29 cellular contexts compared by ENCODE assay signal in the genomic region with DNA sequence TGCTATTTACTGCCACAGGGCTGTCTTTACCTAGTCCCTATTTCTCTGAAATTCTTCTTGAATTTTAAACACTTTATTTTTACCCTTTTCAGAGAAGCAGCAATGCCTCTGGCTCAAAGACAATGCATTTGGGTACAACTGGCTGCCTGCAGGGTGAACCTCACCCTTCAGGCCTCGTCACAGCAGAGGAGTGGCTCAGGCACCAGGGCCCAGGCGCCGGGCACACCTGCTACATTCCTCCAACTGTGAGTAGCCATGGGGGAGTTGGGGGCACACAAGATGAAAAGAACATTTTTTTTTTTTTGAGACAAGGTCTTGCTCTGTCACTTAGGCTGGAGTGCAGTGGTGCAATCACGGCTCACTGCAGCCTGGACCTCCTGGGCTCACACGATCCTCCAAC.
"Had no signal": no experiment of that assay in that cellular context is flagged by ENCODE, and none has a peak within 500 bp of the region (broad histone marks: within the 10 kb centered on the region; RNA-seq: fewer than 3 reads in every experiment).

No MANE protein-coding gene starts in this region.

- H3K27me3 ChIP-seq: brain microvascular endothelial cell, dorsolateral prefrontal cortex, esophagus squamous epithelium, gastroesophageal sphincter had no signal

- H3K4me3 Mint-ChIP-seq: activated CD4-positive, alpha-beta memory T cell treated with anti-CD3 and anti-CD28 coated beads for 36 hours; activated CD4-positive, alpha-beta T cell treated with anti-CD3 and anti-CD28 coated beads for 36 hours; activated CD4-positive, alpha-beta T cell treated with anti-CD3 and anti-CD28 coated beads, Interleukin-2, amount 10 ng/mL, durations not matched to agents 24 days and 14 days; activated naive CD4-positive, alpha-beta T cell treated with anti-CD3 and anti-CD28 coated beads, Interleukin-2, amount 10 ng/mL, durations not matched to agents 7 days and 5 days; activated naive CD8-positive, alpha-beta T cell; activated T-cell treated with anti-CD3 and anti-CD28 coated beads, Interleukin-2, amount 50 U/mL, for 24 hours; activated T-cell treated with anti-CD3 and anti-CD28 coated beads, Interleukin-2, amount 50 U/mL, for 72 hours; central memory CD8-positive, alpha-beta T cell; dendritic cell treated with granulocyte-macrophage colony-stimulating factor and Interleukin-4, amounts not matched to agents 40 ng/mL and 50 ng/mL, for 4 days; T-helper 17 cell; T-helper 2 cell treated with Interferon-gamma antibody and Interleukin-4, amounts not matched to agents 5 μg/mL and 100 μg/mL, for 36 hours had no signal

- ATAC-seq: activated CD4-positive, alpha-beta T cell treated with anti-CD3 and anti-CD28 coated beads for 36 hours; activated T-cell treated with anti-CD3 and anti-CD28 coated beads, Interleukin-2, amount 50 U/mL, for 72 hours; gastroesophageal sphincter; T-helper 17 cell had no signal

- H3K27ac Mint-ChIP-seq: activated CD4-positive, alpha-beta memory T cell treated with anti-CD3 and anti-CD28 coated beads for 36 hours; activated CD4-positive, alpha-beta T cell treated with anti-CD3 and anti-CD28 coated beads for 36 hours; activated CD4-positive, alpha-beta T cell treated with anti-CD3 and anti-CD28 coated beads, Interleukin-2, amount 10 ng/mL, durations not matched to agents 24 days and 14 days; activated naive CD4-positive, alpha-beta T cell treated with anti-CD3 and anti-CD28 coated beads, Interleukin-2, amount 10 ng/mL, durations not matched to agents 7 days and 5 days; activated naive CD8-positive, alpha-beta T cell; activated T-cell treated with anti-CD3 and anti-CD28 coated beads, Interleukin-2, amount 50 U/mL, for 24 hours; activated T-cell treated with anti-CD3 and anti-CD28 coated beads, Interleukin-2, amount 50 U/mL, for 72 hours; dendritic cell treated with granulocyte-macrophage colony-stimulating factor and Interleukin-4, amounts not matched to agents 40 ng/mL and 50 ng/mL, for 4 days; T-helper 17 cell; T-helper 2 cell treated with Interferon-gamma antibody and Interleukin-4, amounts not matched to agents 5 μg/mL and 100 μg/mL, for 36 hours had no signal

- H3K9me3 ChIP-seq: esophagus squamous epithelium, gastroesophageal sphincter had no signal

- H3K4me3 ChIP-seq: coronary artery, dorsolateral prefrontal cortex, esophagus squamous epithelium, gastroesophageal sphincter had no signal

- H3K36me3 Mint-ChIP-seq: activated CD4-positive, alpha-beta memory T cell treated with anti-CD3 and anti-CD28 coated beads for 36 hours; activated naive CD4-positive, alpha-beta T cell treated with anti-CD3 and anti-CD28 coated beads, Interleukin-2, amount 10 ng/mL, durations not matched to agents 7 days and 5 days; activated naive CD8-positive, alpha-beta T cell had no signal

- H3K4me1 Mint-ChIP-seq: activated CD4-positive, alpha-beta T cell treated with anti-CD3 and anti-CD28 coated beads for 36 hours; activated CD4-positive, alpha-beta T cell treated with anti-CD3 and anti-CD28 coated beads, Interleukin-2, amount 10 ng/mL, durations not matched to agents 24 days and 14 days; activated naive CD4-positive, alpha-beta T cell treated with anti-CD3 and anti-CD28 coated beads, Interleukin-2, amount 10 ng/mL, durations not matched to agents 7 days and 5 days; central memory CD8-positive, alpha-beta T cell; T-helper 17 cell had no signal

- H3K4me1 ChIP-seq: esophagus squamous epithelium had no signal

- DNase-seq: activated CD4-positive, alpha-beta memory T cell treated with anti-CD3 and anti-CD28 coated beads for 36 hours; activated CD4-positive, alpha-beta T cell treated with anti-CD3 and anti-CD28 coated beads for 36 hours; activated CD4-positive, alpha-beta T cell treated with anti-CD3 and anti-CD28 coated beads, Interleukin-2, amount 10 ng/mL, durations not matched to agents 24 days and 14 days; activated CD4-positive, CD25-positive, alpha-beta regulatory T cell; activated CD4-positive, CD25-positive, alpha-beta regulatory T cell treated with anti-CD3 and anti-CD28 coated beads, Interleukin-2, amount 50 U/mL, for 72 hours; activated CD8-positive, alpha-beta memory T cell treated with anti-CD3 and anti-CD28 coated beads, Interleukin-2, amount 50 U/mL, for 48 hours; activated gamma-delta T cell; activated naive CD4-positive, alpha-beta T cell; activated naive CD4-positive, alpha-beta T cell treated with anti-CD3 and anti-CD28 coated beads, Interleukin-2, amount 10 ng/mL, durations not matched to agents 7 days and 5 days; activated T-cell treated with anti-CD3 and anti-CD28 coated beads for 4 hours; activated T-cell treated with anti-CD3 and anti-CD28 coated beads, Interleukin-2, amount 50 U/mL, for 24 hours; activated T-cell treated with anti-CD3 and anti-CD28 coated beads, Interleukin-2, amount 50 U/mL, for 72 hours; amniotic stem cell; anterior cingulate cortex; brain microvascular endothelial cell; dorsolateral prefrontal cortex; effector memory CD4-positive, alpha-beta T cell; erythroblast; esophagus squamous epithelium; foreskin melanocyte; T-helper 1 cell; T-helper 17 cell; T1000 had no signal

- H3K36me3 ChIP-seq: brain microvascular endothelial cell, esophagus squamous epithelium, gastroesophageal sphincter had no signal

- H3K27ac ChIP-seq: brain microvascular endothelial cell, coronary artery, dorsolateral prefrontal cortex, esophagus squamous epithelium, gastroesophageal sphincter had no signal

- H3K9me3 Mint-ChIP-seq: activated CD4-positive, alpha-beta memory T cell treated with anti-CD3 and anti-CD28 coated beads for 36 hours; activated CD4-positive, alpha-beta T cell treated with anti-CD3 and anti-CD28 coated beads, Interleukin-2, amount 10 ng/mL, durations not matched to agents 24 days and 14 days; activated naive CD4-positive, alpha-beta T cell treated with anti-CD3 and anti-CD28 coated beads, Interleukin-2, amount 10 ng/mL, durations not matched to agents 7 days and 5 days; activated T-cell treated with anti-CD3 and anti-CD28 coated beads, Interleukin-2, amount 50 U/mL, for 24 hours; activated T-cell treated with anti-CD3 and anti-CD28 coated beads, Interleukin-2, amount 50 U/mL, for 72 hours; central memory CD8-positive, alpha-beta T cell; dendritic cell treated with granulocyte-macrophage colony-stimulating factor and Interleukin-4, amounts not matched to agents 40 ng/mL and 50 ng/mL, for 4 days; T-helper 2 cell treated with Interferon-gamma antibody and Interleukin-4, amounts not matched to agents 5 μg/mL and 100 μg/mL, for 36 hours had no signal

- H3K27me3 Mint-ChIP-seq: activated naive CD4-positive, alpha-beta T cell treated with anti-CD3 and anti-CD28 coated beads, Interleukin-2, amount 10 ng/mL, durations not matched to agents 7 days and 5 days had no signal
